Comparison of ENCODE assay signal across 8 cellular contexts in the genomic region with DNA sequence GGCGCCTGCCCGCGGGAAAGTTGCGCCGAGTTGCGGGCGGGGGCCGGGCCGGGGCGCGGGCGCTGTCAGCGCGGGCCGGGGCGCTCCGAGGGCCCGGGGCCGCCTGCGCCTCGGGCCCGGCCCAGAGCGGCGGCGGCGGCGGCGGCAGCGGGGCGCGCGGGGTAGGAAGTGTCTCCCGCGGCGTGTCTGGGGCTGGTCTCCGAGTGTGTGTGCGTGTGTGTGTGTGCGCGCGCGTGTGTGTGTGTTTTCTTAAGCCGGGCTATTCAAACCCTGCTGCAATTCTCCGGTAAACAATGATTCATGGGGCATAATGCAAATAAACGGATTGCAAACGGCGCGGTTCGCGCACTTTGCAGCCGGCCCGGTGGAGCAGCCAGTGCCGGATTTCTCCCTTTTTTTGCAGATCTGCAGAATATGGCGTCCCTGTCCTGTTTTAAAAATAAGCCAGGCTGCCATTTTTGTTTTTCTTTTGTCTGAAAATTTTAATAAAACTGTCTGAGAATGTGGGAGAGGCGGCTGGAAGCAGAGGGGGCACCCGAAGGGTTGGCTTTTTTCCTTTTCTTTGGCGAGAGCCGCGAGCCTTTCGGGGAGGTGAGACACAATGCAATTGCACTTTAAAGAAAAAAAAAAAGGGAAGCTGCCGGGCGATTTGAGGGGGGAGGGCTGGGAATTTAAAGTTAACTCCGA. TPM values are rescaled to one million over a fixed set of nuclear protein-coding genes. Genes with fewer than 3 reads are reported as not detected.
DNase-seq lines count a peak whose midpoint lies in the region; ATAC-seq and TF ChIP-seq lines count a peak whose summit lies in the region.

No MANE protein-coding gene starts in this region.

- no peaks in the 10 kb centered on the region for H3K27me3 ChIP-seq in Peyer's patch
- H3K27me3 ChIP-seq in subcutaneous abdominal adipose tissue (ENCODE audit: control insufficient read depth in 5 of 5, insufficient read depth in 4 of 5, low read length in 5 of 5), result peaks cover 0 to 3% (median 0%) of the 10 kb centered on the region in 5 donors

- peak; percentile 76 to 85 for ATAC-seq in natural killer cell treated with Interleukin-12 subunit alpha and Interleukin-12 subunit beta and Interleukin-15 and Interleukin-18, amount 100 ng/mL, for 72 hours

- H3K4me1 ChIP-seq in Peyer's patch, result peaks cover 0 to 19% (median 12%) of the 10 kb centered on the region in 4 donors
- peaks cover 11 to 44% (median 29%) of the 10 kb centered on the region in 5 donors for H3K4me1 ChIP-seq in subcutaneous abdominal adipose tissue (ENCODE audit: control insufficient read depth in 5 of 5, insufficient read depth in 5 of 5, low read length in 5 of 5)

- DNase-seq in NCI-H1436 (lab: John Stamatoyannopoulos, UW) (peak; percentile 31), NCI-H1436 treated with DMSO at 0.1 percent for 48 hours (lab: John Stamatoyannopoulos, UW) (no peak), HT-29 (ENCODE audit: low spot score) (peak; percentile 49), Peyer's patch (peak; percentile 62 to 82 (median 82)), fibroblast of pulmonary artery (ENCODE audit: low read depth) (peak; percentile 73)
- peak; percentile 20 for DNase-seq in activated T-helper 9 cell treated with anti-CD3 and anti-CD28 coated beads, Interleukin-2, amount 50 U/mL, for 16 hours (ENCODE audit: low read depth)
- DNase-seq in natural killer cell treated with Interleukin-12 subunit alpha and Interleukin-12 subunit beta and Interleukin-15 and Interleukin-18, amount 100 ng/mL, for 72 hours (ENCODE audit: low spot score), result no peak

- peak overlapping the region; percentile 82 to 95 for H3K27ac Mint-ChIP-seq in natural killer cell treated with Interleukin-12 subunit alpha and Interleukin-12 subunit beta and Interleukin-15 and Interleukin-18, amount 100 ng/mL, for 72 hours

- H3K36me3 ChIP-seq in Peyer's patch, result no peaks in the 10 kb centered on the region
- H3K36me3 ChIP-seq in subcutaneous abdominal adipose tissue (ENCODE audit: control insufficient read depth in 5 of 5, insufficient read depth in 5 of 5, low read length in 5 of 5), result peaks cover 0 to 4% (median 0%) of the 10 kb centered on the region in 5 donors

- TF ChIP-seq POLR2A in Peyer's patch (IDR thresholded peaks at IDR 0.05), result peak in 1 of 2 donors; percentile 16

- peak overlapping the region; percentile 48 to 82 (median 68) for H3K9ac ChIP-seq in subcutaneous abdominal adipose tissue (ENCODE audit: low read length in 5 of 5)

- H3K27ac ChIP-seq in Peyer's patch (peak overlapping the region; percentile 43 to 90 (median 75)), subcutaneous abdominal adipose tissue (ENCODE audit: low read depth, low read length) (peak overlapping the region; percentile 50)

- H3K4me3 Mint-ChIP-seq in natural killer cell treated with Interleukin-12 subunit alpha and Interleukin-12 subunit beta and Interleukin-15 and Interleukin-18, amount 100 ng/mL, for 72 hours, result peak overlapping the region; percentile 90

- H3K9me3 Mint-ChIP-seq in natural killer cell treated with Interleukin-12 subunit alpha and Interleukin-12 subunit beta and Interleukin-15 and Interleukin-18, amount 100 ng/mL, for 72 hours, result no peaks in the 10 kb centered on the region

- H3K9me3 ChIP-seq in Peyer's patch, result no peaks in the 10 kb centered on the region
- no peaks in the 10 kb centered on the region for H3K9me3 ChIP-seq in subcutaneous abdominal adipose tissue (ENCODE audit: control insufficient read depth in 5 of 5, low read length in 5 of 5)

- H3K27me3 Mint-ChIP-seq in natural killer cell treated with Interleukin-12 subunit alpha and Interleukin-12 subunit beta and Interleukin-15 and Interleukin-18, amount 100 ng/mL, for 72 hours, result peaks cover 0 to 2% of the 10 kb centered on the region in 2 donors

- H3K4me3 ChIP-seq in Peyer's patch, result peak overlapping the region; percentile 53 to 75 (median 68)
- peak overlapping the region; percentile 82 for H3K4me3 ChIP-seq in fibroblast of pulmonary artery (replicated peaks; ENCODE audit: low read depth, low read length)
- H3K4me3 ChIP-seq in subcutaneous abdominal adipose tissue (ENCODE audit: low read depth in 1 of 5, low read length in 5 of 5), result peak overlapping the region; percentile 82 to 90 (median 84)

- H3K36me3 Mint-ChIP-seq in natural killer cell treated with Interleukin-12 subunit alpha and Interleukin-12 subunit beta and Interleukin-15 and Interleukin-18, amount 100 ng/mL, for 72 hours, result no peaks in the 10 kb centered on the region

- no peak for TF ChIP-seq CTCF in Peyer's patch (IDR thresholded peaks at IDR 0.05)
- no peak for TF ChIP-seq CTCF in fibroblast of pulmonary artery (IDR thresholded peaks at IDR 0.05; ENCODE audit: low read length, missing control alignments)

- H3K4me1 Mint-ChIP-seq in natural killer cell treated with Interleukin-12 subunit alpha and Interleukin-12 subunit beta and Interleukin-15 and Interleukin-18, amount 100 ng/mL, for 72 hours (ENCODE audit: low read depth in 2 of 2), result peaks cover 20 to 23% of the 10 kb centered on the region in 2 donors

RNA-seq across cellular contexts. Expression of gene ZNF362, which starts 0.6 kb away (rescaled TPM):
- total RNA-seq in HT-29 (2014; rRNA removed; shearing (Covaris generic)), result 1.2 and 1.3 TPM in 2 replicates
- total RNA-seq in Peyer's patch, result 10 to 100 TPM in 2 of 4 donors, 1 to 10 TPM in 2; 5.9 to 28.9 (median 8.8) TPM
- total RNA-seq in natural killer cell treated with Interleukin-12 subunit alpha and Interleukin-12 subunit beta and Interleukin-15 and Interleukin-18, amount 100 ng/mL, for 72 hours, result 1 to 10 TPM; 6.7 to 7.5 TPM

Comparison
In these comparisons a context has a peak if more than half of its experiments do, and no peak if none do; other contexts are left out.
1. DNase-seq: peak in NCI-H1436 (single experiment), HT-29 (single experiment), Peyer's patch (3 of 3), activated T-helper 9 cell treated with anti-CD3 and anti-CD28 coated beads, Interleukin-2, amount 50 U/mL, for 16 hours (single experiment) and fibroblast of pulmonary artery (single experiment); none in NCI-H1436 treated with DMSO at 0.1 percent for 48 hours (single experiment) and natural killer cell treated with Interleukin-12 subunit alpha and Interleukin-12 subunit beta and Interleukin-15 and Interleukin-18, amount 100 ng/mL, for 72 hours (single experiment).
2. Peak in every context shown above with its lines, with median percentiles within 50 percentile points of each other: H3K4me3 ChIP-seq.